Comparison of ENCODE assay signal across 10 cellular contexts in genomic region chr22:42932197-42932519, GRCh38.
DNase-seq lines count a peak whose midpoint lies in the region; ATAC-seq and TF ChIP-seq lines count a peak whose summit lies in the region.
"Had no signal": no experiment of that assay in that cellular context is flagged by ENCODE, and none has a peak within 500 bp of the region (broad histone marks: within the 10 kb centered on the region; RNA-seq: fewer than 3 reads in every experiment).

No MANE protein-coding gene starts in this region.

- 95 to 98% methylated on average over 4 of the region's 4 CpGs for WGBS in upper lobe of left lung, 2 donors

- H3K27ac ChIP-seq in right atrium auricular region (peak overlapping the region; percentile 89 to 92), osteoblast (ENCODE audit: low read depth, low read length) (peak overlapping the region; percentile 95), upper lobe of left lung (peak overlapping the region; percentile 85 to 89 (median 88))

- H3K27me3 Mint-ChIP-seq in central memory CD8-positive, alpha-beta T cell = no peaks in the 10 kb centered on the region

- peaks cover 82% of the 10 kb centered on the region for H3K79me2 ChIP-seq in osteoblast (ENCODE audit: insufficient read depth, low read length)

- peaks cover 0 to 100% of the 10 kb centered on the region in 2 donors for H3K4me1 ChIP-seq in right atrium auricular region
- H3K4me1 ChIP-seq in osteoblast (ENCODE audit: insufficient read depth, low read length) = peaks cover 62% of the 10 kb centered on the region
- H3K4me1 ChIP-seq in upper lobe of left lung = peaks cover 84 to 89% (median 86%) of the 10 kb centered on the region in 4 donors

- H3K9me3 Mint-ChIP-seq in central memory CD8-positive, alpha-beta T cell = no peaks in the 10 kb centered on the region
- H3K9me3 Mint-ChIP-seq: activated T-cell treated with anti-CD3 and anti-CD28 coated beads, Interleukin-2, amount 50 U/mL, for 72 hours had no signal

- TF ChIP-seq CTCF in right atrium auricular region (IDR thresholded peaks at IDR 0.05) = no peak
- no peak for TF ChIP-seq CTCF in osteoblast (IDR thresholded peaks at IDR 0.05; ENCODE audit: extremely low read depth, low read depth, low read length)
- TF ChIP-seq CTCF in upper lobe of left lung (IDR thresholded peaks at IDR 0.05) = no peak

- H3K36me3 ChIP-seq in right atrium auricular region = no peaks in the 10 kb centered on the region
- no peaks in the 10 kb centered on the region for H3K36me3 ChIP-seq in osteoblast (ENCODE audit: insufficient read depth, low read length)
- H3K36me3 ChIP-seq in upper lobe of left lung = no peaks in the 10 kb centered on the region

- H4K20me1 ChIP-seq in osteoblast (ENCODE audit: insufficient read depth, low read length) = peaks cover 3% of the 10 kb centered on the region

- no peak for TF ChIP-seq EP300 in upper lobe of left lung (IDR thresholded peaks at IDR 0.05)

- H3K9me3 ChIP-seq in right atrium auricular region (no peaks in the 10 kb centered on the region), osteoblast (ENCODE audit: low read depth, low read length) (no peaks in the 10 kb centered on the region), upper lobe of left lung (no peaks in the 10 kb centered on the region)

- peaks cover 64% of the 10 kb centered on the region for H3K4me1 Mint-ChIP-seq in central memory CD8-positive, alpha-beta T cell

- intact Hi-C loops in Right ventricle myocardium inferior (cut with DNase I) = no loop called here

- no peak overlapping the region for H3K4me3 Mint-ChIP-seq in central memory CD8-positive, alpha-beta T cell

- H2AFZ ChIP-seq in osteoblast (ENCODE audit: low read length) = no peak overlapping the region

- H3K4me2 ChIP-seq in osteoblast (ENCODE audit: insufficient read depth, low read length) = no peak overlapping the region

- peaks cover 2% of the 10 kb centered on the region for H3K36me3 Mint-ChIP-seq in central memory CD8-positive, alpha-beta T cell (ENCODE audit: insufficient read depth)

- no peak for TF ChIP-seq POLR2A in upper lobe of left lung (IDR thresholded peaks at IDR 0.05)

- peak overlapping the region; percentile 29 for H3K27ac Mint-ChIP-seq in central memory CD8-positive, alpha-beta T cell (ENCODE audit: low read depth)

- DNase-seq in right atrium auricular region (ENCODE audit: low spot score) (no peak), Right ventricle myocardium inferior (ENCODE audit: missing footprints) (no peak), osteoblast (ENCODE audit: insufficient read length, low spot score, missing footprints) (no peak), upper lobe of left lung (no peak), COR-L47 (lab: John Stamatoyannopoulos, UW) (no peak), Kasumi-1 (lab: John Stamatoyannopoulos, UW) (no peak), DMS53 (lab: John Stamatoyannopoulos, UW) (no peak)
- DNase-seq in central memory CD8-positive, alpha-beta T cell (ENCODE audit: low spot score in 2 of 2) = no peak
- DNase-seq: activated T-cell treated with anti-CD3 and anti-CD28 coated beads, Interleukin-2, amount 50 U/mL, for 72 hours; NCI-H1694 had no signal

- no peak for ATAC-seq in Right ventricle myocardium inferior
- ATAC-seq in central memory CD8-positive, alpha-beta T cell (replicated peaks; ENCODE audit: extremely low read depth, poor library complexity, severe bottlenecking) = no peak
- ATAC-seq in upper lobe of left lung (ENCODE audit: low FRiP score in 2 of 2) = no peak
- ATAC-seq: activated T-cell treated with anti-CD3 and anti-CD28 coated beads, Interleukin-2, amount 50 U/mL, for 72 hours had no signal

- H3K4me3 ChIP-seq in right atrium auricular region (no peak overlapping the region), osteoblast (ENCODE audit: insufficient read depth, low read length) (no peak overlapping the region), upper lobe of left lung (no peak overlapping the region)

- H3K27me3 ChIP-seq in right atrium auricular region (no peaks in the 10 kb centered on the region), osteoblast (ENCODE audit: insufficient read depth, low read length) (no peaks in the 10 kb centered on the region), upper lobe of left lung (no peaks in the 10 kb centered on the region)
